Comparison of ENCODE assay signal across 7 cellular contexts in the genomic region with DNA sequence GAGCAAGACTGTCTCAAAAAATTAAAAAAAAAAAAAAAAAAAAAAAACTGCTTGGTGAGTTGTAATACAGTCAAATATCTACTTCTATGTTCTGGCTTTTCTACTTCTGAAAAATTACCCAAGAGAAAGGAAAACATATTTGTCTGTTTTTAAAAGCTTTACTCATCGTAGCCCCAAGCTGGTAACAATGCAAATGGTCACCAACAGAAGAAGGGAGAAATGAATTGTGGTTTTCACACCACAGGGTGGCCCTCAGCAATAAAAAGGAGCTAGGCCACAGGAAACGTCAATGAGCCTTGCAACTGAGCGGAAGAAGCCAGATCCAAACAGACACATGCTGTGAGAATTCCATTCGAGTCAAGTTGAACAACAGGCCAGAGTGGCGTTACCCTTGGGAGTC.
DNase-seq lines count a peak whose midpoint lies in the region; ATAC-seq and TF ChIP-seq lines count a peak whose summit lies in the region.
"Not testable (repeated sequence)": the region's sequence is repeated elsewhere in the genome, so short reads cannot be mapped to it uniquely, and the experiment has no call there.

No MANE protein-coding gene starts in this region.

- not testable (repeated sequence) for H3K4me1 ChIP-seq in PC-3 (ENCODE audit: insufficient read depth, low read length)
- H3K4me1 ChIP-seq in mammary epithelial cell (ENCODE audit: insufficient read depth, low read length), result peaks cover 27% of the 10 kb centered on the region

- not testable (repeated sequence) for H3K9ac ChIP-seq in PC-3 (ENCODE audit: low read length); mammary epithelial cell (ENCODE audit: insufficient read depth, low read length)

- H3K4me2 ChIP-seq in PC-3 (ENCODE audit: low read length); mammary epithelial cell (ENCODE audit: insufficient read depth, low read depth, low read length): not testable (repeated sequence)

- ATAC-seq in PC-3, result not testable (repeated sequence)

- CTCF ChIA-PET in PC-3 (lab: Charles Lee); mammary epithelial cell (lab: Charles Lee; ENCODE audit: low non-redundant PET): not testable (repeated sequence)

- in situ Hi-C loops in astrocyte of the cerebellum (cut with HindIII; ENCODE audit: low sequenced_read_pairs); mammary epithelial cell (cut with MboI; ENCODE audit: low sequenced_read_pairs in 2 of 2): not testable (repeated sequence)

- not testable (repeated sequence) for H3K4me3 ChIP-seq in PC-3 (ENCODE audit: low read length); astrocyte of the cerebellum (ENCODE audit: low read depth, low read length); mammary epithelial cell (replicated peaks in 1 of 3; ENCODE audit: insufficient read depth in 1 of 3, low read depth in 2 of 3, low read length in 3 of 3)

- POLR2A ChIA-PET in PC-3 (lab: Charles Lee; ENCODE audit: unreplicated experiment), result not testable (repeated sequence)

- TF ChIP-seq CTCF in PC-3 (conservative IDR thresholded peaks at IDR 0.05; ENCODE audit: low read depth, low read length); astrocyte of the cerebellum (IDR thresholded peaks at IDR 0.05; ENCODE audit: low read depth, low read length, missing control alignments); mammary epithelial cell (conservative IDR thresholded peaks at IDR 0.05 in 1 of 2, IDR thresholded peaks at IDR 0.05 in 1 of 2; ENCODE audit: extremely low read depth in 1 of 2, insufficient read depth in 1 of 2, low read depth in 1 of 2, low read length in 2 of 2): not testable (repeated sequence)

- not testable (repeated sequence) for H4K20me1 ChIP-seq in PC-3 (ENCODE audit: low read length); mammary epithelial cell (ENCODE audit: insufficient read depth, low read length)

- H3K79me2 ChIP-seq in PC-3 (ENCODE audit: low read length); mammary epithelial cell (ENCODE audit: insufficient read depth, low read length): not testable (repeated sequence)

- DNase-seq in A172 (ENCODE audit: low spot score), result peak; percentile 69
- DNase-seq in H4 (ENCODE audit: low spot score), result peak; percentile 47
- peak; percentile 64 for DNase-seq in MV-4-11 (lab: John Stamatoyannopoulos, UW)
- peak; percentile 46 for DNase-seq in PC-3
- peak; percentile 59 for DNase-seq in astrocyte of the cerebellum (ENCODE audit: low read depth)
- DNase-seq in mammary epithelial cell, result peak; percentile 80
- DNase-seq in myocyte (ENCODE audit: low read depth), result peak; percentile 28

- H3K27ac ChIP-seq in PC-3 (ENCODE audit: low read length), result peak overlapping the region; percentile 44; the same call in 1 of the 2 replicates
- not testable (repeated sequence) for H3K27ac ChIP-seq in mammary epithelial cell (ENCODE audit: insufficient read depth, low read depth, low read length)

- not testable (repeated sequence) for H3K36me3 ChIP-seq in PC-3 (ENCODE audit: low read depth, low read length); mammary epithelial cell (ENCODE audit: insufficient read depth, low read length)

- not testable (repeated sequence) for H3F3A ChIP-seq in PC-3 (ENCODE audit: low read length, unreplicated experiment)

- BruUV-seq in PC-3 (replicated peaks; lab: Mats Ljungman, UMichigan); mammary epithelial cell (replicated peaks; lab: Mats Ljungman, UMichigan): not testable (repeated sequence)

- not testable (repeated sequence) for H2AFZ ChIP-seq in PC-3 (ENCODE audit: low read length); mammary epithelial cell (ENCODE audit: low read depth, low read length)

- intact Hi-C loops in PC-3 (cut with micrococcal nuclease); mammary epithelial cell (cut with micrococcal nuclease): not testable (repeated sequence)

- H3K9me3 ChIP-seq in PC-3 (ENCODE audit: low read length); mammary epithelial cell (replicated peaks; ENCODE audit: insufficient read depth, low read length): not testable (repeated sequence)

- WGBS in mammary epithelial cell (ENCODE audit: low coverage, missing lambda C conversion rate), result 0% methylated on average over 3 of the region's 5 CpGs

- dilution Hi-C loops in mammary epithelial cell (cut with HindIII; ENCODE audit: low sequenced_read_pairs), result not testable (repeated sequence)

- H3K27me3 ChIP-seq in PC-3 (ENCODE audit: low read length); mammary epithelial cell (ENCODE audit: insufficient read depth, low read length): not testable (repeated sequence)

- H3K9me2 ChIP-seq in PC-3 (replicated peaks; ENCODE audit: low read length), result not testable (repeated sequence)

Comparison
In these comparisons a context has a peak if more than half of its experiments do, and no peak if none do; other contexts are left out.
1. DNase-seq: peak in every context shown above with its lines; median percentile 80 in mammary epithelial cell; 69 in A172; 64 in MV-4-11; 59 in astrocyte of the cerebellum; 47 in H4; 46 in PC-3; 28 in myocyte.